ENCODE assay signal across 8 cellular contexts in genomic region chr13:59680429-59681024, GRCh38.
DNase-seq lines count a peak whose midpoint lies in the region; ATAC-seq and TF ChIP-seq lines count a peak whose summit lies in the region.

No MANE protein-coding gene starts in this region.

- TF ChIP-seq CTCF in SK-N-SH (IDR thresholded peaks at IDR 0.05) (peak; percentile 81), breast epithelium (IDR thresholded peaks at IDR 0.05) (peak in 2 of 3 donors; percentile 31 to 44), neural crest cell (conservative IDR thresholded peaks at IDR 0.05) (peak; percentile 87)

- H4K20me1 ChIP-seq in SK-N-SH (ENCODE audit: insufficient read depth): no peaks in the 10 kb centered on the region

- CTCF ChIA-PET in SK-N-SH (lab: Yijun Ruan, JAX): interaction anchor here (0.6 to 5.6 kb wide), 16 partner anchors 8 to 751 kb away, joined by 3 to 60 read pairs (median 3); no protein-coding TSS in a partner anchor

- H3F3A ChIP-seq in SK-N-SH (replicated peaks; ENCODE audit: insufficient read depth): no peaks in the 10 kb centered on the region

- intact Hi-C loops in breast epithelium (cut with DNase I; ENCODE audit: low total_unique reads): no loop called here

- no peaks in the 10 kb centered on the region for H3K9me2 ChIP-seq in SK-N-SH

- TF ChIP-seq RAD21 in SK-N-SH (IDR thresholded peaks at IDR 0.05; ENCODE audit: low read length): peak; percentile 65

- TF ChIP-seq EP300 in SK-N-SH (IDR thresholded peaks at IDR 0.05; ENCODE audit: borderline replicate concordance in 1 of 2, low read depth in 1 of 2, low read length in 1 of 2): no peak

- H3K4me1 Mint-ChIP-seq in neural crest cell: peaks cover 17% of the 10 kb centered on the region

- no peak overlapping the region for H3K9ac ChIP-seq in SK-N-SH

- no peak overlapping the region for H3K4me2 ChIP-seq in SK-N-SH

- H3K27ac Mint-ChIP-seq in neural crest cell (ENCODE audit: unreplicated experiment): no peak overlapping the region

- no peak for DNase-seq in SK-N-SH
- peak; percentile 63 for DNase-seq in NAMALWA (ENCODE audit: low spot score)
- DNase-seq in breast epithelium (ENCODE audit: low spot score in 2 of 2): no peak
- no peak for DNase-seq in neural crest cell (ENCODE audit: low read depth, low spot score)
- no peak for DNase-seq in NCI-H2081 (lab: John Stamatoyannopoulos, UW)
- no peak for DNase-seq in cortex of kidney (lab: John Stamatoyannopoulos, UW)
- no peak for DNase-seq in mesenteric fat pad (ENCODE audit: low spot score)

- no peak overlapping the region; a peak in 1 of 4 replicates for H3K4me3 ChIP-seq in SK-N-SH (ENCODE audit: low read depth in 2 of 2, low read length in 1 of 2)
- H3K4me3 ChIP-seq in breast epithelium: no peak overlapping the region

- H3K27me3 ChIP-seq in SK-N-SH (ENCODE audit: insufficient read depth) (no peaks in the 10 kb centered on the region), breast epithelium (no peaks in the 10 kb centered on the region)

- H3K27me3 Mint-ChIP-seq in neural crest cell (ENCODE audit: low read depth): no peaks in the 10 kb centered on the region

- no peaks in the 10 kb centered on the region for H3K79me2 ChIP-seq in SK-N-SH (ENCODE audit: insufficient read depth)

- no peak for ATAC-seq in SK-N-SH treated with all-trans-retinoic acid at 6 μM for 48 hours

- no peak overlapping the region for H3K4me3 Mint-ChIP-seq in neural crest cell

- 79% methylated on average over 7 of the region's 7 CpGs for WGBS in SK-N-SH (ENCODE audit: low lambda C conversion rate)

- H3K27ac ChIP-seq in SK-N-SH (ENCODE audit: low read depth in 2 of 2, low read length in 1 of 2) (no peak overlapping the region), breast epithelium (no peak overlapping the region)

- TF ChIP-seq POLR2A in breast epithelium (IDR thresholded peaks at IDR 0.05): no peak

- H3K9me3 ChIP-seq in SK-N-SH: no peaks in the 10 kb centered on the region
- H3K9me3 ChIP-seq in breast epithelium: no peaks in the 10 kb centered on the region

- peaks cover 7 to 36% of the 10 kb centered on the region in 2 experiments; a peak in 3 of 4 replicates for H3K4me1 ChIP-seq in SK-N-SH (ENCODE audit: control insufficient read depth in 1 of 2, insufficient read depth in 2 of 2, low read depth in 1 of 2, low read length in 1 of 2)
- no peaks in the 10 kb centered on the region for H3K4me1 ChIP-seq in breast epithelium

- H3K36me3 ChIP-seq in SK-N-SH (replicated peaks in 1 of 2; ENCODE audit: control insufficient read depth in 1 of 2, insufficient read depth in 2 of 2, low read length in 1 of 2) (no peaks in the 10 kb centered on the region), breast epithelium (no peaks in the 10 kb centered on the region)

- H2AFZ ChIP-seq in SK-N-SH (ENCODE audit: low read depth): no peak overlapping the region

- no peaks in the 10 kb centered on the region for H3K9me3 Mint-ChIP-seq in neural crest cell

- POLR2A ChIA-PET in SK-N-SH (lab: Yijun Ruan, JAX): no interaction called here

- H3K36me3 Mint-ChIP-seq in neural crest cell (ENCODE audit: low read depth): no peaks in the 10 kb centered on the region

TF ChIP-seq in SK-N-SH, 30 proteins besides CTCF, POLR2A, EP300 and RAD21:
- TF ChIP-seq PBX3 (IDR thresholded peaks at IDR 0.05): peak; percentile 93
- TF ChIP-seq EZH2phosphoT487 (IDR thresholded peaks at IDR 0.05; ENCODE audit: borderline replicate concordance, low read depth): no peak
- no peak for TF ChIP-seq MEF2A (IDR thresholded peaks at IDR 0.05; ENCODE audit: borderline replicate concordance, low read depth)
- no peak for TF ChIP-seq TEAD4 (IDR thresholded peaks at IDR 0.05; ENCODE audit: borderline replicate concordance, insufficient read depth)
- no peak for TF ChIP-seq CHD2 (IDR thresholded peaks at IDR 0.05; ENCODE audit: low read length, partially characterized antibody)
- TF ChIP-seq SMC3 (IDR thresholded peaks at IDR 0.05; ENCODE audit: low read depth, low read length): peak; percentile 63

TF ChIP-seq in SK-N-SH treated with all-trans-retinoic acid at 6 μM for 48 hours, 23 proteins besides CTCF, POLR2A, EP300 and RAD21:
- no peak for TF ChIP-seq TOX (CRISPR knock-in tag; IDR thresholded peaks at IDR 0.05; ENCODE audit: borderline replicate concordance)
- no peak for TF ChIP-seq PATZ1 (CRISPR knock-in tag; IDR thresholded peaks at IDR 0.05; ENCODE audit: borderline replicate concordance)
- no peak for TF ChIP-seq ZFP30 (CRISPR knock-in tag; IDR thresholded peaks at IDR 0.05)
- no peak for TF ChIP-seq ZC3H10 (CRISPR knock-in tag; IDR thresholded peaks at IDR 0.05)
- TF ChIP-seq SNAI2 (CRISPR knock-in tag; IDR thresholded peaks at IDR 0.05): no peak
- no peak for TF ChIP-seq OSR1 (CRISPR knock-in tag; IDR thresholded peaks at IDR 0.05)
- TF ChIP-seq GLIS3 (CRISPR knock-in tag; IDR thresholded peaks at IDR 0.05): no peak
- no peak for TF ChIP-seq RARB (CRISPR knock-in tag; IDR thresholded peaks at IDR 0.05)
- TF ChIP-seq CSDC2 (CRISPR knock-in tag; IDR thresholded peaks at IDR 0.05): no peak
- no peak for TF ChIP-seq BACH2 (CRISPR knock-in tag; IDR thresholded peaks at IDR 0.05; ENCODE audit: borderline replicate concordance)
- no peak for TF ChIP-seq ZFP3 (CRISPR knock-in tag; IDR thresholded peaks at IDR 0.05)
- no peak for TF ChIP-seq ISL1 (CRISPR knock-in tag; IDR thresholded peaks at IDR 0.05)
- TF ChIP-seq CSRNP3 (CRISPR knock-in tag; IDR thresholded peaks at IDR 0.05): no peak
